8 cellular contexts compared by ENCODE assay signal in genomic region chr1:115112496-115113375, GRCh38. TPM values are rescaled to one million over a fixed set of nuclear protein-coding genes. Genes with fewer than 3 reads are reported as not detected.
DNase-seq lines count a peak whose midpoint lies in the region; ATAC-seq and TF ChIP-seq lines count a peak whose summit lies in the region.

No MANE protein-coding gene starts in this region.

- H3K27ac ChIP-seq in IMR-90 (ENCODE audit: insufficient read depth, low read length), result no peak overlapping the region
- no peak overlapping the region for H3K27ac ChIP-seq in neural cell (ENCODE audit: low read length)
- H3K27ac ChIP-seq in upper lobe of left lung, result no peak overlapping the region

- peaks cover 8% of the 10 kb centered on the region for H3K4me1 ChIP-seq in IMR-90 (ENCODE audit: control insufficient read depth, insufficient read depth, low read length)
- H3K4me1 ChIP-seq in upper lobe of left lung, result peaks cover 7 to 11% (median 9%) of the 10 kb centered on the region in 4 donors

- H4K20me1 ChIP-seq in IMR-90 (ENCODE audit: insufficient read depth, low read length), result no peaks in the 10 kb centered on the region
- H4K20me1 ChIP-seq in neural cell (ENCODE audit: insufficient read depth), result no peaks in the 10 kb centered on the region

- H3K9me1 ChIP-seq in IMR-90 (ENCODE audit: insufficient read depth, low read length), result no peaks in the 10 kb centered on the region

- peak overlapping the region; percentile 29 for H2AK9ac ChIP-seq in IMR-90 (replicated peaks; ENCODE audit: low read depth, low read length, poor library complexity)

- H3K56ac ChIP-seq in IMR-90 (ENCODE audit: extremely low read depth, insufficient read depth, low read length), result no peak overlapping the region

- no peaks in the 10 kb centered on the region for H3K9me3 Mint-ChIP-seq in Calu3 (ENCODE audit: low read depth, unreplicated experiment)
- no peaks in the 10 kb centered on the region for H3K9me3 Mint-ChIP-seq in endothelial cell (ENCODE audit: unreplicated experiment)

- H3K4me2 ChIP-seq in IMR-90 (ENCODE audit: low read depth, low read length) (no peak overlapping the region), neural cell (ENCODE audit: low read length) (no peak overlapping the region)

- H3K4me1 Mint-ChIP-seq in Calu3 (ENCODE audit: low read depth, unreplicated experiment), result peaks cover 30% of the 10 kb centered on the region
- H3K4me1 Mint-ChIP-seq in endothelial cell (ENCODE audit: unreplicated experiment), result no peaks in the 10 kb centered on the region

- H3K4me3 ChIP-seq in IMR-90 (ENCODE audit: insufficient read depth, low read depth, low read length), result no peak overlapping the region
- no peak overlapping the region for H3K4me3 ChIP-seq in neural cell (ENCODE audit: low read length)
- no peak overlapping the region for H3K4me3 ChIP-seq in upper lobe of left lung

- TF ChIP-seq POLR2A in IMR-90 (IDR thresholded peaks at IDR 0.05; ENCODE audit: low read depth, low read length) (no peak), upper lobe of left lung (IDR thresholded peaks at IDR 0.05) (no peak)

- intact Hi-C loops in Calu3 (cut with micrococcal nuclease; ENCODE audit: unreplicated experiment) (loop anchor here (1.0 kb wide), 1 partner anchor 133 kb away; no protein-coding TSS in a partner anchor), IMR-90 (cut with micrococcal nuclease) (loop anchor here (1.0 to 5.0 kb wide), 2 partner anchors 60 to 133 kb away; no protein-coding TSS in a partner anchor)

- WGBS in IMR-90 (ENCODE audit: extremely low coverage in 2 of 2, insufficient read length in 1 of 2), 2 experiments, result 31% methylated on average over 10 of the region's 18 CpGs; no CpG with 5 or more reads in 1 of the 2 experiments
- 24 to 30% methylated on average over 13 to 16 of the region's 18 CpGs for WGBS in upper lobe of left lung, 2 donors

- H3K36me3 ChIP-seq in IMR-90 (ENCODE audit: control insufficient read depth, insufficient read depth, low read length), result no peaks in the 10 kb centered on the region
- no peaks in the 10 kb centered on the region for H3K36me3 ChIP-seq in neural cell (ENCODE audit: insufficient read depth, low read length)
- H3K36me3 ChIP-seq in upper lobe of left lung, result no peaks in the 10 kb centered on the region

- no peak overlapping the region for H3K14ac ChIP-seq in IMR-90 (replicated peaks; ENCODE audit: low read depth, low read length)

- no peak overlapping the region for H2BK20ac ChIP-seq in IMR-90 (ENCODE audit: low read depth, low read length)

- TF ChIP-seq CTCF in Calu3 (IDR thresholded peaks at IDR 0.05; ENCODE audit: unreplicated experiment) (peak; percentile 80), IMR-90 (conservative IDR thresholded peaks at IDR 0.05; ENCODE audit: low read depth, low read length) (peak; percentile 87), endothelial cell (IDR thresholded peaks at IDR 0.05; ENCODE audit: unreplicated experiment) (peak; percentile 98), neural cell (IDR thresholded peaks at IDR 0.05; ENCODE audit: poor library complexity, severe bottlenecking) (peak; percentile 93), upper lobe of left lung (IDR thresholded peaks at IDR 0.05) (peak; percentile 81 to 93 (median 88))

- DNase-seq in Calu3 (peak; percentile 53), IMR-90 (no peak), endothelial cell (ENCODE audit: low spot score) (peak; percentile 66), upper lobe of left lung (peak; percentile 43 to 48), SKM-1 treated with dmso at 0.1 percent for 144 hours (lab: John Stamatoyannopoulos, UW; ENCODE audit: unreplicated experiment) (no peak)
- DNase-seq in activated CD4-positive, alpha-beta T cell treated with anti-CD3 and anti-CD28 coated beads, Interleukin-2, amount 50 U/mL, for 4 hours, result peak; percentile 43 to 46

- H3K79me1 ChIP-seq in IMR-90 (ENCODE audit: low read depth in 1 of 2, low read length in 2 of 2), result no peaks in the 10 kb centered on the region

- BruUV-seq in Calu3 (replicated peaks; lab: Mats Ljungman, UMichigan) (no TSS peak), IMR-90 (replicated peaks; lab: Mats Ljungman, UMichigan) (no TSS peak)

- no peak overlapping the region for H3K23ac ChIP-seq in IMR-90 (ENCODE audit: low read depth, low read length)

- no peaks in the 10 kb centered on the region for H3K79me2 ChIP-seq in neural cell (replicated peaks; ENCODE audit: insufficient read depth, low read length)

- peak overlapping the region; percentile 88 for H2AFZ ChIP-seq in IMR-90 (replicated peaks; ENCODE audit: low read length, poor library complexity)
- H2AFZ ChIP-seq in neural cell (ENCODE audit: low read depth, low read length), result no peak overlapping the region

- H2BK5ac ChIP-seq in IMR-90 (ENCODE audit: low read depth, low read length, poor library complexity, severe bottlenecking), result no peak overlapping the region

- TF ChIP-seq EP300 in neural cell (conservative IDR thresholded peaks at IDR 0.05; ENCODE audit: poor library complexity, severe bottlenecking) (no peak), upper lobe of left lung (IDR thresholded peaks at IDR 0.05) (no peak)

- no peak overlapping the region for H4K8ac ChIP-seq in IMR-90 (ENCODE audit: low read depth in 2 of 2, low read length in 2 of 2)

- in situ Hi-C loops in IMR-90 (cut with MboI; ENCODE audit: low sequenced_read_pairs), result loop anchor here (5.0 kb wide), 1 partner anchor 135 kb away; no protein-coding TSS in a partner anchor

- H2BK120ac ChIP-seq in IMR-90 (ENCODE audit: low read depth, low read length), result no peak overlapping the region

- H3K9ac ChIP-seq in IMR-90 (ENCODE audit: low read depth, low read length) (no peak overlapping the region), neural cell (ENCODE audit: low read length) (no peak overlapping the region)

- TF ChIP-seq RAD21 in IMR-90 (IDR thresholded peaks at IDR 0.05; ENCODE audit: low read length) (peak; percentile 85), neural cell (conservative IDR thresholded peaks at IDR 0.05) (peak; percentile 95)

- dilution Hi-C loops in IMR-90 (cut with HindIII; ENCODE audit: low sequenced_read_pairs, unreplicated experiment), result no loop called here

- no peaks in the 10 kb centered on the region for H3K9me3 ChIP-seq in IMR-90 (ENCODE audit: control insufficient read depth, insufficient read depth, low read length)
- no peaks in the 10 kb centered on the region for H3K9me3 ChIP-seq in neural cell (ENCODE audit: low read length)
- no peaks in the 10 kb centered on the region for H3K9me3 ChIP-seq in upper lobe of left lung

- no peak overlapping the region for H3K27ac Mint-ChIP-seq in Calu3 (ENCODE audit: unreplicated experiment)
- H3K27ac Mint-ChIP-seq in endothelial cell (ENCODE audit: unreplicated experiment), result no peak overlapping the region

- H3K36me3 Mint-ChIP-seq in Calu3 (ENCODE audit: insufficient read depth, unreplicated experiment) (no peaks in the 10 kb centered on the region), endothelial cell (ENCODE audit: low read depth, unreplicated experiment) (no peaks in the 10 kb centered on the region)

- H3K27me3 ChIP-seq in IMR-90 (ENCODE audit: control insufficient read depth, insufficient read depth, low read length), result no peaks in the 10 kb centered on the region
- H3K27me3 ChIP-seq in neural cell (ENCODE audit: insufficient read depth, low read depth, low read length), result no peaks in the 10 kb centered on the region
- no peaks in the 10 kb centered on the region for H3K27me3 ChIP-seq in upper lobe of left lung

- POLR2A ChIA-PET in IMR-90 (lab: Charles Lee; ENCODE audit: unreplicated experiment), result interaction anchor here (0.5 kb wide), 1 partner anchor 135 kb away, joined by 3 read pairs; no protein-coding TSS in a partner anchor

- no peak overlapping the region for H2AK5ac ChIP-seq in IMR-90 (ENCODE audit: low read depth, low read length)

- H3K4me3 Mint-ChIP-seq in Calu3 (ENCODE audit: low read depth, unreplicated experiment) (no peak overlapping the region), endothelial cell (ENCODE audit: unreplicated experiment) (no peak overlapping the region)

- H4K5ac ChIP-seq in IMR-90 (ENCODE audit: low read depth, low read length), result no peak overlapping the region

- CTCF ChIA-PET in Calu3 (lab: Charles Lee), result interaction anchor here (1.3 kb wide), 1 partner anchor 60 kb away, joined by 3 read pairs; no protein-coding TSS in a partner anchor
- CTCF ChIA-PET in IMR-90 (lab: Yijun Ruan, JAX), result interaction anchor here (0.6 to 2.0 kb wide), 6 partner anchors 10 to 1132 kb away, joined by 3 to 6 read pairs (median 4); no protein-coding TSS in a partner anchor

- H4K91ac ChIP-seq in IMR-90 (ENCODE audit: insufficient read depth, low read depth, low read length), result no peak overlapping the region; the same call in 1 of the 2 replicates

- H3K9me2 ChIP-seq in neural cell (ENCODE audit: insufficient read depth, low read length), result no peaks in the 10 kb centered on the region

- no peaks in the 10 kb centered on the region for H3K27me3 Mint-ChIP-seq in Calu3 (ENCODE audit: unreplicated experiment)
- peaks cover 2% of the 10 kb centered on the region for H3K27me3 Mint-ChIP-seq in endothelial cell (ENCODE audit: unreplicated experiment)

- peak; percentile 64 for ATAC-seq in IMR-90 (ENCODE audit: low read depth)
- ATAC-seq in upper lobe of left lung (ENCODE audit: low FRiP score in 2 of 2), result peak; percentile 41 to 64
- ATAC-seq in GM18517 (IDR thresholded peaks at IDR 0.05; ENCODE audit: unreplicated experiment), result no peak

- no peak overlapping the region for H3K18ac ChIP-seq in IMR-90 (ENCODE audit: low read depth, low read length)

- no peak overlapping the region for H2BK15ac ChIP-seq in IMR-90 (ENCODE audit: low read depth, low read length)

- no peaks in the 10 kb centered on the region for H3F3A ChIP-seq in neural cell (ENCODE audit: insufficient read depth, low read length, poor library complexity, severe bottlenecking)

- H3K4ac ChIP-seq in IMR-90 (ENCODE audit: low read depth, low read length), result no peak overlapping the region

TF ChIP-seq in IMR-90, 13 proteins besides CTCF, POLR2A, EP300 and RAD21:
- TF ChIP-seq RFX5 (IDR thresholded peaks at IDR 0.05; ENCODE audit: low read depth, low read length), result no peak
- TF ChIP-seq SMC3 (IDR thresholded peaks at IDR 0.05; ENCODE audit: low read depth, low read length), result peak; percentile 72

TF ChIP-seq in neural cell, 6 proteins besides CTCF, POLR2A, EP300 and RAD21:
- no peak for TF ChIP-seq EZH2 (IDR thresholded peaks at IDR 0.05; ENCODE audit: borderline replicate concordance, insufficient read depth, low read length, poor library complexity, severe bottlenecking)
- TF ChIP-seq SMC3 (conservative IDR thresholded peaks at IDR 0.05; ENCODE audit: poor library complexity), result peak; percentile 95
- TF ChIP-seq MXI1 (conservative IDR thresholded peaks at IDR 0.05; ENCODE audit: poor library complexity, severe bottlenecking), result no peak

RNA-seq across cellular contexts. Expression of gene TSPAN2, which starts 23.4 kb away (rescaled TPM):
- total RNA-seq in Calu3 (2022) (6.0 and 7.7 TPM in 2 replicates), IMR-90 (2012; rRNA removed) (0.18 and 0.83 TPM in 2 replicates), endothelial cell (ENCODE audit: unreplicated experiment) (57.9 TPM), upper lobe of left lung (10 to 100 TPM in 1 of 6 donors, 1 to 10 TPM in 5; 1.7 to 13.7 (median 4.5) TPM)
- polyA plus RNA-seq in IMR-90 (2012; rRNA removed) (0.17 and 0.60 TPM in 2 replicates), neural cell (28.9 and 34.4 TPM in 2 replicates)
- polyA plus RNA-seq in IMR-90 (2012; cell fraction: cytosol; rRNA removed), result 0.12 and 0.16 TPM in 2 replicates
- 0.31 TPM in 1 of 2 replicates, not detected in the other for polyA plus RNA-seq in IMR-90 (2012; cell fraction: nucleus; rRNA removed; ENCODE audit: low replicate concordance)
- 32.6 and 40.3 TPM in 2 replicates for polyA minus RNA-seq in neural cell

Comparison
In these comparisons a context has a peak if more than half of its experiments do, and no peak if none do; other contexts are left out.
1. DNase-seq: peak in Calu3 (single experiment), activated CD4-positive, alpha-beta T cell treated with anti-CD3 and anti-CD28 coated beads, Interleukin-2, amount 50 U/mL, for 4 hours (2 of 2), endothelial cell (single experiment) and upper lobe of left lung (2 of 2); none in IMR-90 (single experiment) and SKM-1 treated with dmso at 0.1 percent for 144 hours (single experiment).
2. Peak in every context shown above with its lines, with median percentiles within 50 percentile points of each other: CTCF ChIP-seq.